Comparison of ENCODE assay signal across 15 cellular contexts in the genomic region with DNA sequence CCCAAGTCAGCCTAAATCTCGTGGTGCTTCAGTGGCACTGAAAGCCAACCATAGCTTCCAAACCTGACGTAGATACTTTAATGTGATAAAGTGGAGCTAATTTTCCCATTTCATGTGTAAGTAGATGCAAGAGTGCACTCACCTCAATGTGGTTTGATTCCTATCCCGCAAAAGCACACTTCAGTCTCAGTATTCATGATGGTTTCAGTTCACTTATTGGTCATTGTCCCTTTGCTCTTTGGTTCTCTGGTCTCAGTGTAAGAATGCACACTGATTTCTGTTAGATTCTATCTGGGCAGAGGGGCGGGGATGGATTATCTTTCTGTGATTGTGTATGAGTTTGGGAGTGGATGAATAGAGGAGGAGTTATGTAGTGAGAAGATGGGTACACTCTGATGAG.
DNase-seq lines count a peak whose midpoint lies in the region; ATAC-seq and TF ChIP-seq lines count a peak whose summit lies in the region.
"Had no signal": no experiment of that assay in that cellular context is flagged by ENCODE, and none has a peak within 500 bp of the region (broad histone marks: within the 10 kb centered on the region; RNA-seq: fewer than 3 reads in every experiment).

No MANE protein-coding gene starts in this region.

- no peak for DNase-seq in CD4-positive, alpha-beta T cell
- DNase-seq in activated B cell treated with CpG ODN at 0.5 μM for 24 hours (no peak), mammary epithelial cell (no peak), left ventricle myocardium superior (no peak), DMS79 treated with DMSO at 0.1 percent for 48 hours (lab: John Stamatoyannopoulos, UW) (no peak)
- DNase-seq in stimulated activated CD4-positive, alpha-beta T cell treated with anti-CD3 and anti-CD28 coated beads, Interleukin-15, amount 100 ng/mL, for 24 hours: no peak
- DNase-seq: activated T-cell treated with anti-CD3 and anti-CD28 coated beads for 4 hours, amygdala, BE2C, colonic mucosa, SK-N-SH, transverse colon had no signal

- H4K20me1 ChIP-seq in mammary epithelial cell (ENCODE audit: insufficient read depth, low read length): no peaks in the 10 kb centered on the region

- no peaks in the 10 kb centered on the region for H3K27me3 ChIP-seq in CD4-positive, alpha-beta T cell (ENCODE audit: control insufficient read depth, insufficient read depth, low read length)
- no peaks in the 10 kb centered on the region for H3K27me3 ChIP-seq in mammary epithelial cell (ENCODE audit: insufficient read depth, low read length)
- H3K27me3 ChIP-seq: BE2C, colonic mucosa, transverse colon had no signal

- no TSS peak for BruUV-seq in mammary epithelial cell (replicated peaks; lab: Mats Ljungman, UMichigan)

- H3K4me1 ChIP-seq in mammary epithelial cell (ENCODE audit: insufficient read depth, low read length): no peaks in the 10 kb centered on the region
- H3K4me1 ChIP-seq: BE2C, colonic mucosa had no signal

- no peak overlapping the region for H3K27ac ChIP-seq in CD4-positive, alpha-beta T cell (ENCODE audit: low read depth, low read length)
- H3K27ac ChIP-seq in mammary epithelial cell (ENCODE audit: insufficient read depth, low read depth, low read length): no peak overlapping the region
- H3K27ac ChIP-seq: colonic mucosa, transverse colon had no signal

- H3K79me2 ChIP-seq in mammary epithelial cell (ENCODE audit: insufficient read depth, low read length): no peaks in the 10 kb centered on the region

- H3K4me1 Mint-ChIP-seq in CD4-positive, alpha-beta T cell (ENCODE audit: low read depth): peaks cover 30% of the 10 kb centered on the region
- H3K4me1 Mint-ChIP-seq in activated B cell treated with CpG ODN at 0.5 μM for 24 hours: peaks cover 50% of the 10 kb centered on the region

- H2AFZ ChIP-seq in mammary epithelial cell (ENCODE audit: low read depth, low read length): no peak overlapping the region

- intact Hi-C loops in CD4-positive, alpha-beta T cell (cut with DNase I, micrococcal nuclease): no loop called here
- intact Hi-C loops in activated B cell treated with CpG ODN at 0.5 μM for 24 hours (cut with micrococcal nuclease) (loop anchor here (1.0 to 2.0 kb wide), 2 partner anchors 11 to 15 kb away; no protein-coding TSS in a partner anchor), mammary epithelial cell (cut with micrococcal nuclease) (no loop called here), left ventricle myocardium superior (cut with micrococcal nuclease) (no loop called here)

- H3K36me3 ChIP-seq in mammary epithelial cell (ENCODE audit: insufficient read depth, low read length): no peaks in the 10 kb centered on the region
- H3K36me3 ChIP-seq: BE2C, colonic mucosa, transverse colon had no signal

- peak overlapping the region; percentile 25 for H3K4me3 Mint-ChIP-seq in CD4-positive, alpha-beta T cell
- H3K4me3 Mint-ChIP-seq in activated B cell treated with CpG ODN at 0.5 μM for 24 hours: peak overlapping the region; percentile 30

- no peak for ATAC-seq in CD4-positive, alpha-beta T cell (ENCODE audit: poor library complexity)
- ATAC-seq in GM18858 (IDR thresholded peaks at IDR 0.05; ENCODE audit: unreplicated experiment) (peak; percentile 72), HG03066 (IDR thresholded peaks at IDR 0.05; ENCODE audit: low read depth, unreplicated experiment) (peak; percentile 57), activated B cell treated with CpG ODN at 0.5 μM for 24 hours (ENCODE audit: low read depth) (peak; percentile 56), left ventricle myocardium superior (no peak)
- ATAC-seq: HCT116 had no signal

- WGBS in mammary epithelial cell (ENCODE audit: low coverage, missing lambda C conversion rate): 81% methylated on average over 4 of the region's 4 CpGs

- no peak overlapping the region for H3K27ac Mint-ChIP-seq in CD4-positive, alpha-beta T cell
- H3K27ac Mint-ChIP-seq in activated B cell treated with CpG ODN at 0.5 μM for 24 hours: peak overlapping the region; percentile 74

- H3K36me3 Mint-ChIP-seq in CD4-positive, alpha-beta T cell (ENCODE audit: low read depth): no peaks in the 10 kb centered on the region
- no peaks in the 10 kb centered on the region for H3K36me3 Mint-ChIP-seq in activated B cell treated with CpG ODN at 0.5 μM for 24 hours (ENCODE audit: low read depth)

- no peaks in the 10 kb centered on the region for H3K27me3 Mint-ChIP-seq in CD4-positive, alpha-beta T cell
- H3K27me3 Mint-ChIP-seq in activated B cell treated with CpG ODN at 0.5 μM for 24 hours: no peaks in the 10 kb centered on the region

- H3K9ac ChIP-seq in mammary epithelial cell (ENCODE audit: insufficient read depth, low read length): no peak overlapping the region
- H3K9ac ChIP-seq: SK-N-SH had no signal

- in situ Hi-C loops in mammary epithelial cell (cut with MboI; ENCODE audit: low sequenced_read_pairs in 2 of 2): no loop called here

- H3K4me2 ChIP-seq in mammary epithelial cell (ENCODE audit: insufficient read depth, low read depth, low read length): no peak overlapping the region
- H3K4me2 ChIP-seq: SK-N-SH had no signal

- dilution Hi-C loops in mammary epithelial cell (cut with HindIII; ENCODE audit: low sequenced_read_pairs): no loop called here

- H3K9me3 ChIP-seq in CD4-positive, alpha-beta T cell (ENCODE audit: control insufficient read depth, low read length): no peaks in the 10 kb centered on the region
- no peaks in the 10 kb centered on the region for H3K9me3 ChIP-seq in mammary epithelial cell (replicated peaks; ENCODE audit: insufficient read depth, low read length)
- H3K9me3 ChIP-seq: BE2C, colonic mucosa, SK-N-SH, transverse colon had no signal

- no peaks in the 10 kb centered on the region for H3K9me3 Mint-ChIP-seq in CD4-positive, alpha-beta T cell
- H3K9me3 Mint-ChIP-seq in activated B cell treated with CpG ODN at 0.5 μM for 24 hours: no peaks in the 10 kb centered on the region

- H3K4me3 ChIP-seq in mammary epithelial cell (replicated peaks in 1 of 3; ENCODE audit: insufficient read depth in 1 of 3, low read depth in 2 of 3, low read length in 3 of 3): no peak overlapping the region
- H3K4me3 ChIP-seq: colonic mucosa, transverse colon had no signal

- no peak for TF ChIP-seq CTCF in CD4-positive, alpha-beta T cell (IDR thresholded peaks at IDR 0.05)
- TF ChIP-seq CTCF in activated B cell treated with CpG ODN at 0.5 μM for 24 hours (IDR thresholded peaks at IDR 0.05) (no peak), mammary epithelial cell (conservative IDR thresholded peaks at IDR 0.05 in 1 of 2, IDR thresholded peaks at IDR 0.05 in 1 of 2; ENCODE audit: extremely low read depth in 1 of 2, insufficient read depth in 1 of 2, low read depth in 1 of 2, low read length in 2 of 2) (no peak)

- CTCF ChIA-PET in CD4-positive, alpha-beta T cell (lab: Charles Lee): interaction anchor here (1.8 kb wide), 1 partner anchor 32 kb away, joined by 5 read pairs; no protein-coding TSS in a partner anchor
- CTCF ChIA-PET in activated B cell treated with CpG ODN at 0.5 μM for 24 hours (lab: Charles Lee): no interaction called here
- CTCF ChIA-PET in mammary epithelial cell (lab: Charles Lee; ENCODE audit: low non-redundant PET): no interaction called here

- POLR2A ChIA-PET in CD4-positive, alpha-beta T cell (lab: Charles Lee): interaction anchor here (1.1 kb wide), 2 partner anchors 11 to 232 kb away, joined by 3 read pairs; no protein-coding TSS in a partner anchor
- POLR2A ChIA-PET in activated B cell treated with CpG ODN at 0.5 μM for 24 hours (lab: Charles Lee): interaction anchor here (0.7 to 1.5 kb wide), 7 partner anchors 11 to 274 kb away, joined by 3 to 7 read pairs (median 3); no protein-coding TSS in a partner anchor

Comparison
In these comparisons a context has a peak if more than half of its experiments do, and no peak if none do; other contexts are left out.
1. ATAC-seq: peak in GM18858 (single experiment), HG03066 (single experiment) and activated B cell treated with CpG ODN at 0.5 μM for 24 hours (single experiment); none in CD4-positive, alpha-beta T cell (single experiment) and left ventricle myocardium superior (single experiment).